27 cellular contexts compared by ENCODE assay signal in the genomic region with DNA sequence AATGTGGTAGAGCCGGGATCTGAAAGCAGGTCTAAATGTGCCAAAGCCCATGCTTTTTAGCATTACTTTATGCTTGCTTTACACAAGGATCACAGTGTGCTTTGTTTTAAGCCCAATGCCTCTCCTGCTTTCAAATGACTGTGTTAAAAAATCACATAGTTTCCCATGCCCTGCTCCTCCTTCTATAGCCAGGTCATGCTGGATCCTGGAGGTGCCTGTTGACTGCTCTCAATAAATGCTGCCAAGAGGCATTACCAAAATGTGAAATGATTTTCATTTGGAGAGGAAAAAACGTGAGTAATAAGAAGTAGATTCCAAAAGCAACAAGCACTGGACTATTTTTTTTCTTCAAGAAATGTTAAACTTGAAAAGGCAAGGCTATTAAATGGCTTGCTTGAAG.
DNase-seq lines count a peak whose midpoint lies in the region; ATAC-seq and TF ChIP-seq lines count a peak whose summit lies in the region.
"Had no signal": no experiment of that assay in that cellular context is flagged by ENCODE, and none has a peak within 500 bp of the region (broad histone marks: within the 10 kb centered on the region; RNA-seq: fewer than 3 reads in every experiment).

No MANE protein-coding gene starts in this region.

- no peaks in the 10 kb centered on the region for H3K27me3 Mint-ChIP-seq in endodermal cell (ENCODE audit: insufficient read depth)
- H3K27me3 Mint-ChIP-seq: brain had no signal

- H3K4me3 Mint-ChIP-seq in endodermal cell = no peak overlapping the region
- H3K4me3 Mint-ChIP-seq: activated CD4-positive, alpha-beta memory T cell treated with anti-CD3 and anti-CD28 coated beads for 36 hours; brain; CD14-positive monocyte; immature natural killer cell had no signal

- no peak overlapping the region for H3K27ac Mint-ChIP-seq in endodermal cell
- H3K27ac Mint-ChIP-seq: activated CD4-positive, alpha-beta memory T cell treated with anti-CD3 and anti-CD28 coated beads for 36 hours; CD14-positive monocyte; immature natural killer cell had no signal

- no peak overlapping the region for H2BK120ac ChIP-seq in mesenchymal stem cell (ENCODE audit: low read depth, low read length)

- DNase-seq in NCI-H226 (peak; percentile 36), fibroblast of mammary gland (ENCODE audit: low read depth) (peak; percentile 69), mesenchymal stem cell (no peak), endodermal cell (no peak), putamen (ENCODE audit: low spot score) (no peak)
- no peak for DNase-seq in central memory CD4-positive, alpha-beta T cell
- DNase-seq: activated CD4-positive, alpha-beta memory T cell treated with anti-CD3 and anti-CD28 coated beads for 36 hours; activated naive CD4-positive, alpha-beta T cell; activated T-cell treated with anti-CD3 and anti-CD28 coated beads for 4 hours; dermis blood vessel endothelial cell; GDM1; heart left ventricle; immature natural killer cell; lower lobe of right lung; NCI-H82; sigmoid colon; stimulated activated CD4-positive, alpha-beta T cell treated with anti-CD3 and anti-CD28 coated beads, Interleukin-1b, Interleukin-23, amount 100 ng/mL, for 48 hours; stimulated activated naive CD8-positive, alpha-beta T cell treated with anti-CD3 and anti-CD28 coated beads, Interleukin-15, Interleukin-2, amounts not matched to agents 100 U/mL and 50 U/mL, for 24 hours; T-helper 2 cell; upper lobe of right lung had no signal

- no peaks in the 10 kb centered on the region for H3K36me3 Mint-ChIP-seq in endodermal cell (ENCODE audit: low read depth)
- H3K36me3 Mint-ChIP-seq: activated CD4-positive, alpha-beta memory T cell treated with anti-CD3 and anti-CD28 coated beads for 36 hours; brain; CD14-positive monocyte; immature natural killer cell had no signal

- no peak overlapping the region for H2AK5ac ChIP-seq in mesenchymal stem cell (ENCODE audit: low read length, severe bottlenecking)

- no peaks in the 10 kb centered on the region for H3K79me2 ChIP-seq in ACC112 (ENCODE audit: control insufficient read depth, insufficient read depth, low read length, unreplicated experiment)

- no peak overlapping the region for H2BK5ac ChIP-seq in mesenchymal stem cell (ENCODE audit: low read depth, low read length, poor library complexity, severe bottlenecking)

- H3K36me3 ChIP-seq in ACC112 (ENCODE audit: insufficient read depth, low read length) (peaks cover 10% of the 10 kb centered on the region; the same call in 1 of the 2 replicates), mesenchymal stem cell (ENCODE audit: control insufficient read depth in 1 of 2, insufficient read depth in 2 of 2, low read depth in 1 of 2, low read length in 2 of 2) (no peaks in the 10 kb centered on the region), endodermal cell (ENCODE audit: control insufficient read depth, insufficient read depth, low read length) (no peaks in the 10 kb centered on the region)
- H3K36me3 ChIP-seq: HAP-1, heart left ventricle, lower lobe of right lung, sigmoid colon, upper lobe of right lung had no signal

- H2BK12ac ChIP-seq in mesenchymal stem cell (ENCODE audit: low read length in 2 of 2) = no peak overlapping the region

- TF ChIP-seq CTCF in fibroblast of mammary gland (conservative IDR thresholded peaks at IDR 0.05; ENCODE audit: control insufficient read depth, insufficient read depth, low read depth, low read length) = no peak
- TF ChIP-seq CTCF in endodermal cell (conservative IDR thresholded peaks at IDR 0.05) = no peak

- peak overlapping the region; percentile 93 for H3K27ac ChIP-seq in ACC112 (ENCODE audit: low read depth, low read length)
- no peak overlapping the region for H3K27ac ChIP-seq in mesenchymal stem cell (ENCODE audit: low read length, poor library complexity, severe bottlenecking)
- no peak overlapping the region for H3K27ac ChIP-seq in endodermal cell (ENCODE audit: low read depth, low read length)
- H3K27ac ChIP-seq: HL-60, lower lobe of right lung, upper lobe of right lung had no signal

- no peak overlapping the region for H2BK15ac ChIP-seq in mesenchymal stem cell (ENCODE audit: low read depth, poor library complexity, severe bottlenecking)

- H3K4me1 ChIP-seq in ACC112 (ENCODE audit: control insufficient read depth, insufficient read depth, low read length, unreplicated experiment) = peaks cover 62% of the 10 kb centered on the region
- H3K4me1 ChIP-seq in mesenchymal stem cell (ENCODE audit: control insufficient read depth, insufficient read depth, low read depth, low read length) = no peaks in the 10 kb centered on the region
- H3K4me1 ChIP-seq in endodermal cell (ENCODE audit: control insufficient read depth, insufficient read depth, low read length) = peaks cover 19% of the 10 kb centered on the region
- H3K4me1 ChIP-seq: HAP-1 had no signal

- H3K9me3 Mint-ChIP-seq in endodermal cell = no peaks in the 10 kb centered on the region
- H3K9me3 Mint-ChIP-seq: activated CD4-positive, alpha-beta memory T cell treated with anti-CD3 and anti-CD28 coated beads for 36 hours had no signal

- H3K18ac ChIP-seq in mesenchymal stem cell (ENCODE audit: low read depth in 1 of 2, low read length in 2 of 2) = no peak overlapping the region

- peaks cover 8% of the 10 kb centered on the region for H3K9me3 ChIP-seq in mesenchymal stem cell (ENCODE audit: control insufficient read depth, low read length)
- no peaks in the 10 kb centered on the region for H3K9me3 ChIP-seq in endodermal cell (ENCODE audit: control insufficient read depth, low read length)
- H3K9me3 ChIP-seq: HAP-1, lower lobe of right lung, sigmoid colon, upper lobe of right lung had no signal

- H3K14ac ChIP-seq in mesenchymal stem cell (ENCODE audit: low read length in 2 of 2) = no peak overlapping the region

- H3K9ac ChIP-seq in mesenchymal stem cell (ENCODE audit: low read length) (peak overlapping the region; percentile 9), endodermal cell (ENCODE audit: extremely low read depth, low read length, poor library complexity, severe bottlenecking) (no peak overlapping the region)

- no peak overlapping the region for H3K4ac ChIP-seq in mesenchymal stem cell (ENCODE audit: low read depth in 1 of 2, low read length in 2 of 2)

- H4K8ac ChIP-seq in mesenchymal stem cell (ENCODE audit: low read length) = no peak overlapping the region

- peaks cover 40% of the 10 kb centered on the region for H3K4me1 Mint-ChIP-seq in endodermal cell

- no peak for ATAC-seq in HG03135 (IDR thresholded peaks at IDR 0.05; ENCODE audit: unreplicated experiment)
- ATAC-seq: GM12878; lower lobe of right lung; stimulated activated naive CD8-positive, alpha-beta T cell treated with anti-CD3 and anti-CD28 coated beads, Interleukin-15, Interleukin-2, amounts not matched to agents 100 U/mL and 50 U/mL, for 24 hours; upper lobe of right lung had no signal

- 97% methylated on average over 1 of the region's 2 CpGs for WGBS in mesenchymal stem cell
- 59 to 77% methylated on average over 2 of the region's 2 CpGs for WGBS in endodermal cell (ENCODE audit: insufficient coverage in 1 of 2, insufficient read length in 1 of 2), 2 experiments

- H3K4me2 ChIP-seq in mesenchymal stem cell (ENCODE audit: low read length, poor library complexity, severe bottlenecking) = no peak overlapping the region

- no peaks in the 10 kb centered on the region for H3K27me3 ChIP-seq in ACC112 (ENCODE audit: insufficient read depth, low read length)
- no peaks in the 10 kb centered on the region for H3K27me3 ChIP-seq in mesenchymal stem cell (ENCODE audit: control insufficient read depth in 1 of 2, insufficient read depth in 1 of 2, low read length in 2 of 2)
- H3K27me3 ChIP-seq in endodermal cell (ENCODE audit: control insufficient read depth, insufficient read depth, low read length, poor library complexity, severe bottlenecking) = no peaks in the 10 kb centered on the region
- H3K27me3 ChIP-seq: heart left ventricle, sigmoid colon, upper lobe of right lung had no signal

- no peak overlapping the region for H3K23ac ChIP-seq in mesenchymal stem cell (ENCODE audit: low read length in 2 of 2)

- no peak overlapping the region for H4K91ac ChIP-seq in mesenchymal stem cell (ENCODE audit: low read length)

- H3K4me3 ChIP-seq in ACC112 (ENCODE audit: low read depth, low read length) (no peak overlapping the region), fibroblast of mammary gland (ENCODE audit: control insufficient read depth, low read depth, low read length) (no peak overlapping the region), mesenchymal stem cell (ENCODE audit: insufficient read depth in 1 of 2, low read depth in 1 of 2, low read length in 2 of 2) (no peak overlapping the region), endodermal cell (ENCODE audit: low read length) (no peak overlapping the region)
- H3K4me3 ChIP-seq: GM12878, HAP-1, heart left ventricle, lower lobe of right lung, sigmoid colon, upper lobe of right lung had no signal

- no peaks in the 10 kb centered on the region for H3K79me1 ChIP-seq in mesenchymal stem cell (replicated peaks; ENCODE audit: low read length, poor library complexity, severe bottlenecking)

- H2AFZ ChIP-seq in ACC112 (ENCODE audit: low read length, unreplicated experiment) (peak overlapping the region; percentile 4), mesenchymal stem cell (ENCODE audit: low read depth, low read length) (no peak overlapping the region)

Comparison
In these comparisons a context has a peak if more than half of its experiments do, and no peak if none do; other contexts are left out.
1. DNase-seq: peak in NCI-H226 (single experiment) and fibroblast of mammary gland (single experiment); none in mesenchymal stem cell (single experiment), endodermal cell (single experiment), putamen (single experiment) and central memory CD4-positive, alpha-beta T cell (single experiment).